8 cellular contexts compared by ENCODE assay signal in genomic region chr10:119315128-119316001, GRCh38.
DNase-seq lines count a peak whose midpoint lies in the region; ATAC-seq and TF ChIP-seq lines count a peak whose summit lies in the region.

No MANE protein-coding gene starts in this region.

- CTCF ChIA-PET in RWPE1 (lab: Yijun Ruan, JAX) = no interaction called here

- no peaks in the 10 kb centered on the region for H4K20me1 ChIP-seq in hepatocyte (ENCODE audit: insufficient read depth, poor library complexity, severe bottlenecking)

- no peaks in the 10 kb centered on the region for H3K9me2 ChIP-seq in hepatocyte (replicated peaks; ENCODE audit: insufficient read depth)

- H3K9me3 ChIP-seq in hepatocyte (ENCODE audit: low read depth) = no peaks in the 10 kb centered on the region

- peak overlapping the region; percentile 15 for H3K4me2 ChIP-seq in hepatocyte

- peaks cover 34% of the 10 kb centered on the region for H3K4me1 ChIP-seq in ACC112 (ENCODE audit: control insufficient read depth, insufficient read depth, low read length, unreplicated experiment)
- H3K4me1 ChIP-seq in hepatocyte (ENCODE audit: insufficient read depth) = peaks cover 47% of the 10 kb centered on the region

- H2AFZ ChIP-seq in ACC112 (ENCODE audit: low read length, unreplicated experiment) (no peak overlapping the region), hepatocyte (no peak overlapping the region)

- TF ChIP-seq CTCF in RWPE1 (conservative IDR thresholded peaks at IDR 0.05; ENCODE audit: low read depth) = no peak
- TF ChIP-seq CTCF in hepatocyte (IDR thresholded peaks at IDR 0.05; ENCODE audit: poor library complexity) = no peak

- H3K27ac ChIP-seq in ACC112 (ENCODE audit: low read depth, low read length) = peak overlapping the region; percentile 88
- peak overlapping the region; percentile 80 for H3K27ac ChIP-seq in RWPE1
- peak overlapping the region; percentile 95 for H3K27ac ChIP-seq in hepatocyte

- WGBS in hepatocyte (ENCODE audit: low lambda C conversion rate, missing lambda C conversion rate) = 71% methylated on average over 16 of the region's 16 CpGs

- H3K79me2 ChIP-seq in ACC112 (ENCODE audit: control insufficient read depth, insufficient read depth, low read length, unreplicated experiment) (no peaks in the 10 kb centered on the region), hepatocyte (peaks cover 57% of the 10 kb centered on the region)

- H3K36me3 ChIP-seq in ACC112 (ENCODE audit: insufficient read depth, low read length) (no peaks in the 10 kb centered on the region), hepatocyte (replicated peaks; ENCODE audit: insufficient read depth, low read depth) (no peaks in the 10 kb centered on the region)

- ATAC-seq in GM18870 (IDR thresholded peaks at IDR 0.05; ENCODE audit: unreplicated experiment) (peak; percentile 38), HG03175 (IDR thresholded peaks at IDR 0.05; ENCODE audit: unreplicated experiment) (peak; percentile 53)

- peak; percentile 92 for DNase-seq in RWPE1 (ENCODE audit: low spot score)
- peak; percentile 74 for DNase-seq in activated naive CD4-positive, alpha-beta T cell treated with anti-CD3 and anti-CD28 coated beads, Interleukin-2, amount 50 U/mL, for 16 hours
- peak; percentile 86 for DNase-seq in hepatocyte (ENCODE audit: low spot score)
- peak; percentile 55 to 84 for DNase-seq in stimulated activated CD4-positive, alpha-beta T cell treated with anti-CD3 and anti-CD28 coated beads, Interleukin-4, amount 100 ng/mL, for 4 hours
- no peak for DNase-seq in germinal center (ENCODE audit: low spot score)

- POLR2A ChIA-PET in RWPE1 (lab: Yijun Ruan, JAX; ENCODE audit: low non-redundant PET) = interaction anchor here (0.7 kb wide), 1 partner anchor 127 kb away, joined by 3 read pairs; no protein-coding TSS in a partner anchor

- peak overlapping the region; percentile 10; the same call in 1 of the 2 replicates for H3K4me3 ChIP-seq in ACC112 (ENCODE audit: low read depth, low read length)
- H3K4me3 ChIP-seq in hepatocyte = no peak overlapping the region

- H3K27me3 ChIP-seq in ACC112 (ENCODE audit: insufficient read depth, low read length) (no peaks in the 10 kb centered on the region), hepatocyte (no peaks in the 10 kb centered on the region)
